ENCODE assay signal across 15 cellular contexts in the genomic region with DNA sequence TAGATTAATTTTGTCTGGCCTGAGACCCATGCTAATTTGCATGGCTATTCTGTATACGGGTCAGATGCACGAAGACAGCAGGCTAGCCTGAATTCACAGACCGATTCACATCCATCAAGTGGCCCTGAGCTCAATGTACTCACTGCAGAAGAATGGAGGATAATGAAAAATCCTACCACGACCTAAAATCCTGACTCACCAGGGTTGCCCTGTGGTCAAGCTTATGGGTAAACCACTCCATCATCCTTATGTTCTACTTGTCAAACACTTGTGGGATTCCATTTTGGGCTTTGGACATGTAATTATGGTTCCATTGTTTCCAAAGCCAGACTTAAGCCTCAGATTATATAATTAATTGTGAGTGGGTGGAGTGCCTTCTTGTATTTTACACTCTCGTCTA.
DNase-seq lines count a peak whose midpoint lies in the region; ATAC-seq and TF ChIP-seq lines count a peak whose summit lies in the region.
"Had no signal": no experiment of that assay in that cellular context is flagged by ENCODE, and none has a peak within 500 bp of the region (broad histone marks: within the 10 kb centered on the region; RNA-seq: fewer than 3 reads in every experiment).

No MANE protein-coding gene starts in this region.

- H3K27ac Mint-ChIP-seq in stimulated activated memory B cell treated with anti-CD40 and anti-IgM and Interleukin-4, amounts not matched to agents 10 μg/mL and 1 μg/mL and 100 μg/mL, for 72 hours, result no peak overlapping the region
- H3K27ac Mint-ChIP-seq: activated CD4-positive, alpha-beta memory T cell treated with anti-CD3 and anti-CD28 coated beads for 36 hours; CD8-positive, alpha-beta T cell had no signal

- TF ChIP-seq CTCF in choroid plexus epithelial cell (conservative IDR thresholded peaks at IDR 0.05; ENCODE audit: low read depth, low read length), result no peak

- H3K27me3 Mint-ChIP-seq in stimulated activated memory B cell treated with anti-CD40 and anti-IgM and Interleukin-4, amounts not matched to agents 10 μg/mL and 1 μg/mL and 100 μg/mL, for 72 hours, result peaks cover 14% of the 10 kb centered on the region

- no peaks in the 10 kb centered on the region for H3K36me3 Mint-ChIP-seq in stimulated activated memory B cell treated with anti-CD40 and anti-IgM and Interleukin-4, amounts not matched to agents 10 μg/mL and 1 μg/mL and 100 μg/mL, for 72 hours
- H3K36me3 Mint-ChIP-seq: activated CD4-positive, alpha-beta memory T cell treated with anti-CD3 and anti-CD28 coated beads for 36 hours; CD8-positive, alpha-beta T cell; naive thymus-derived CD4-positive, alpha-beta T cell had no signal

- H3K4me1 Mint-ChIP-seq in stimulated activated memory B cell treated with anti-CD40 and anti-IgM and Interleukin-4, amounts not matched to agents 10 μg/mL and 1 μg/mL and 100 μg/mL, for 72 hours, result no peaks in the 10 kb centered on the region

- H3K4me3 ChIP-seq in choroid plexus epithelial cell (ENCODE audit: low read depth, low read length), result no peak overlapping the region
- H3K4me3 ChIP-seq: sigmoid colon, suprapubic skin had no signal

- DNase-seq in GM04504 (ENCODE audit: low read depth), result peak; percentile 64
- DNase-seq in NCI-H82 treated with DMSO at 0.1 percent for 48 hours (lab: John Stamatoyannopoulos, UW; ENCODE audit: unreplicated experiment), result peak; percentile 36
- DNase-seq in choroid plexus epithelial cell (ENCODE audit: low read depth), result peak; percentile 30
- DNase-seq in non-pigmented ciliary epithelial cell (ENCODE audit: low read depth), result peak; percentile 52
- no peak for DNase-seq in COLO829 (ENCODE audit: low spot score)
- DNase-seq in NCI-H526 (lab: John Stamatoyannopoulos, UW), result no peak
- DNase-seq in NCI-H510A treated with DMSO at 0.1 percent for 48 hours (lab: John Stamatoyannopoulos, UW), result no peak
- DNase-seq: activated CD4-positive, alpha-beta memory T cell treated with anti-CD3 and anti-CD28 coated beads for 36 hours; activated gamma-delta T cell; CD8-positive, alpha-beta T cell; KG1; naive thymus-derived CD4-positive, alpha-beta T cell; sigmoid colon had no signal

- no peaks in the 10 kb centered on the region for H3K9me3 Mint-ChIP-seq in stimulated activated memory B cell treated with anti-CD40 and anti-IgM and Interleukin-4, amounts not matched to agents 10 μg/mL and 1 μg/mL and 100 μg/mL, for 72 hours
- H3K9me3 Mint-ChIP-seq: activated CD4-positive, alpha-beta memory T cell treated with anti-CD3 and anti-CD28 coated beads for 36 hours; CD8-positive, alpha-beta T cell had no signal

- ATAC-seq in stimulated activated memory B cell treated with anti-CD40 and anti-IgM and Interleukin-4, amounts not matched to agents 10 μg/mL and 1 μg/mL and 100 μg/mL, for 72 hours, result no peak
- ATAC-seq: CD8-positive, alpha-beta T cell; naive thymus-derived CD4-positive, alpha-beta T cell had no signal

- H3K4me3 Mint-ChIP-seq in stimulated activated memory B cell treated with anti-CD40 and anti-IgM and Interleukin-4, amounts not matched to agents 10 μg/mL and 1 μg/mL and 100 μg/mL, for 72 hours, result no peak overlapping the region
- H3K4me3 Mint-ChIP-seq: activated CD4-positive, alpha-beta memory T cell treated with anti-CD3 and anti-CD28 coated beads for 36 hours; CD8-positive, alpha-beta T cell; naive thymus-derived CD4-positive, alpha-beta T cell had no signal

Comparison
In these comparisons a context has a peak if more than half of its experiments do, and no peak if none do; other contexts are left out.
1. DNase-seq: peak in GM04504 (single experiment), NCI-H82 treated with DMSO at 0.1 percent for 48 hours (single experiment), choroid plexus epithelial cell (single experiment) and non-pigmented ciliary epithelial cell (single experiment); none in COLO829 (single experiment), NCI-H526 (0 of 2) and NCI-H510A treated with DMSO at 0.1 percent for 48 hours (single experiment).